10 cellular contexts compared by ENCODE assay signal in genomic region chr10:28991326-28991725, GRCh38.
A peak's percentile ranks its signal among the peaks of the same experiment; 100 is the strongest.
DNase-seq lines count a peak whose midpoint lies in the region; ATAC-seq, FAIRE-seq and TF ChIP-seq lines count a peak whose summit lies in the region.
"Had no signal": no experiment of that assay in that cellular context is flagged by ENCODE, and none has a peak within 500 bp of the region (broad histone marks: within the 10 kb centered on the region; RNA-seq: fewer than 3 reads in every experiment).

No MANE protein-coding gene starts in this region.

- no peak overlapping the region for H3K9ac ChIP-seq in H1 (replicated peaks in 1 of 4; ENCODE audit: extremely low read depth in 1 of 4, low read depth in 3 of 4, low read length in 3 of 4)

- no peaks in the 10 kb centered on the region for H4K20me1 ChIP-seq in H1 (replicated peaks in 1 of 2; ENCODE audit: control insufficient read depth in 1 of 2, insufficient read depth in 2 of 2, low read length in 2 of 2)
- no peaks in the 10 kb centered on the region for H4K20me1 ChIP-seq in OCI-LY7 (ENCODE audit: insufficient read depth, low read length)

- 90% methylated on average over 6 of the region's 6 CpGs; no CpG with 5 or more reads in 1 of the 2 experiments for WGBS in H1 (ENCODE audit: extremely low coverage in 1 of 2, insufficient coverage in 1 of 2, insufficient read length in 1 of 2, insufficient replicate concordance in 2 of 2, low coverage in 1 of 2, low lambda C conversion rate in 2 of 2, missing lambda C conversion rate in 1 of 2), 2 experiments
- 90 to 97% (median 93%) methylated on average over 5 to 6 of the region's 6 CpGs for WGBS in adrenal gland, 4 donors

- POLR2A ChIA-PET in H1 (lab: Charles Lee; ENCODE audit: partially characterized antibody) = interaction anchor here (0.7 to 1.3 kb wide), 2 partner anchors 269 to 314 kb away, joined by 3 to 7 read pairs; partner anchors contain the start of gene BAMBI
- POLR2A ChIA-PET in OCI-LY7 (lab: Charles Lee) = no interaction called here

- H4K8ac ChIP-seq in H1 (ENCODE audit: extremely low read depth, insufficient read depth, low read length) = no peak overlapping the region

- no peak overlapping the region for H3K4me2 ChIP-seq in H1 (ENCODE audit: insufficient read depth in 1 of 2, low read depth in 2 of 2, low read length in 2 of 2)
- H3K4me2 ChIP-seq in OCI-LY7 (ENCODE audit: low read length) = no peak overlapping the region

- H3K36me3 ChIP-seq in MG63 (no peaks in the 10 kb centered on the region), H1 (ENCODE audit: control insufficient read depth in 2 of 4, insufficient read depth in 4 of 4, low read length in 3 of 4) (no peaks in the 10 kb centered on the region), OCI-LY7 (ENCODE audit: insufficient read depth, low read length) (no peaks in the 10 kb centered on the region), adrenal gland (replicated peaks in 1 of 2) (no peaks in the 10 kb centered on the region)

- H3K23me2 ChIP-seq in H1 (ENCODE audit: low read depth, low read length) = no peaks in the 10 kb centered on the region

- H4K5ac ChIP-seq in H1 (ENCODE audit: insufficient read length, low read depth, low read length) = no peak overlapping the region

- H4K91ac ChIP-seq in H1 (replicated peaks; ENCODE audit: insufficient read length, low read length) = peak overlapping the region; percentile 34

- no peaks in the 10 kb centered on the region for H3K9me3 ChIP-seq in MG63
- H3K9me3 ChIP-seq in H1 (ENCODE audit: insufficient read depth in 2 of 2, low read depth in 1 of 2, low read length in 1 of 2) = no peaks in the 10 kb centered on the region
- no peaks in the 10 kb centered on the region for H3K9me3 ChIP-seq in OCI-LY7 (ENCODE audit: low read length)
- H3K9me3 ChIP-seq in adrenal gland (replicated peaks in 1 of 3) = no peaks in the 10 kb centered on the region

- TF ChIP-seq CTCF in C4-2B (conservative IDR thresholded peaks at IDR 0.05) = no peak
- TF ChIP-seq CTCF in H1 (IDR thresholded peaks at IDR 0.05; ENCODE audit: control extremely low read depth in 1 of 3, insufficient read depth in 1 of 3, low read depth in 1 of 3, low read length in 3 of 3) = no peak
- no peak for TF ChIP-seq CTCF in OCI-LY7 (conservative IDR thresholded peaks at IDR 0.05; ENCODE audit: low read length)
- no peak for TF ChIP-seq CTCF in adrenal gland (IDR thresholded peaks at IDR 0.05)

- no peaks in the 10 kb centered on the region for H3K27me3 ChIP-seq in MG63
- no peaks in the 10 kb centered on the region for H3K27me3 ChIP-seq in H1 (replicated peaks in 1 of 4; ENCODE audit: control insufficient read depth in 3 of 4, extremely low read depth in 1 of 4, insufficient read depth in 3 of 4, low read length in 3 of 4)
- H3K27me3 ChIP-seq in adrenal gland = no peaks in the 10 kb centered on the region

- H3K4me1 ChIP-seq in H1 (replicated peaks in 1 of 4; ENCODE audit: control insufficient read depth in 3 of 4, insufficient read depth in 4 of 4, low read length in 3 of 4) = no peaks in the 10 kb centered on the region
- H3K4me1 ChIP-seq in OCI-LY7 (ENCODE audit: insufficient read depth, low read length, poor library complexity, severe bottlenecking) = no peaks in the 10 kb centered on the region
- no peaks in the 10 kb centered on the region for H3K4me1 ChIP-seq in adrenal gland (replicated peaks in 1 of 2)

- DNase-seq in MG63 = peak; percentile 85
- peak in 1 of 2 experiments; percentile 15 for DNase-seq in H1 (ENCODE audit: low read depth in 1 of 2, low spot score in 2 of 2)
- no peak for DNase-seq in left lobe of liver (ENCODE audit: low spot score)
- no peak for DNase-seq in caudate nucleus (lab: John Stamatoyannopoulos, UW)
- no peak for DNase-seq in OCI-LY7 (ENCODE audit: low spot score)
- DNase-seq in adrenal gland = no peak

- no peak overlapping the region for H3K56ac ChIP-seq in H1 (replicated peaks; ENCODE audit: insufficient read length, low read depth, low read length)

- no peak overlapping the region for H2BK12ac ChIP-seq in H1 (ENCODE audit: low read depth, low read length)

- no peaks in the 10 kb centered on the region for H3K79me2 ChIP-seq in H1 (ENCODE audit: control insufficient read depth in 1 of 2, insufficient read depth in 2 of 2, low read length in 2 of 2)
- H3K79me2 ChIP-seq in OCI-LY7 (ENCODE audit: insufficient read depth, low read depth, low read length) = no peaks in the 10 kb centered on the region

- FAIRE-seq in H1 (lab: Jason Lieb, UNC) = no peak

- no peak for TF ChIP-seq EP300 in H1 (IDR thresholded peaks at IDR 0.05; ENCODE audit: borderline replicate concordance in 1 of 2, low read depth in 2 of 2, low read length in 2 of 2)

- no peak overlapping the region for H3K18ac ChIP-seq in H1 (ENCODE audit: extremely low read depth, low read length)

- no peak overlapping the region for H2BK5ac ChIP-seq in H1 (ENCODE audit: low read depth, low read length)

- H3K27ac ChIP-seq in C4-2B = peak overlapping the region; percentile 14; the same call in 1 of the 2 replicates
- H3K27ac ChIP-seq in H1 (ENCODE audit: low read depth, low read length) = no peak overlapping the region
- no peak overlapping the region for H3K27ac ChIP-seq in caudate nucleus (ENCODE audit: low read depth, low read length)
- no peak overlapping the region for H3K27ac ChIP-seq in OCI-LY7 (ENCODE audit: low read depth, low read length, poor library complexity, severe bottlenecking)
- H3K27ac ChIP-seq in adrenal gland = no peak overlapping the region
- H3K27ac ChIP-seq: skin epidermis had no signal

- H3K4ac ChIP-seq in H1 (replicated peaks; ENCODE audit: insufficient read length, low read depth, low read length) = no peak overlapping the region

- H2AK5ac ChIP-seq in H1 (ENCODE audit: low read depth, low read length) = no peak overlapping the region

- no peaks in the 10 kb centered on the region for H3K79me1 ChIP-seq in H1 (ENCODE audit: low read depth, low read length)

- no peak overlapping the region for H3K14ac ChIP-seq in H1 (ENCODE audit: insufficient read length)

- CTCF ChIA-PET in H1 (lab: Charles Lee; ENCODE audit: partially characterized antibody) (interaction anchor here (0.6 to 4.3 kb wide), 51 partner anchors 8 to 1515 kb away, joined by 3 to 73 read pairs (median 4); no protein-coding TSS in a partner anchor), OCI-LY7 (lab: Charles Lee; ENCODE audit: unreplicated experiment) (interaction anchor here (0.9 kb wide), 1 partner anchor 327 kb away, joined by 3 read pairs; no protein-coding TSS in a partner anchor)

- TF ChIP-seq RAD21 in H1 (IDR thresholded peaks at IDR 0.05 in 1 of 2, conservative IDR thresholded peaks at IDR 0.05 in 1 of 2; ENCODE audit: low read depth in 2 of 2, low read length in 2 of 2) = no peak

- H3K23ac ChIP-seq in H1 (ENCODE audit: insufficient read length) = no peak overlapping the region

- no peak overlapping the region for H2AFZ ChIP-seq in H1 (ENCODE audit: low read length)
- H2AFZ ChIP-seq in OCI-LY7 (ENCODE audit: low read length) = no peak overlapping the region

- no peak overlapping the region for H2BK120ac ChIP-seq in H1 (replicated peaks; ENCODE audit: low read depth, low read length)

- no peaks in the 10 kb centered on the region for H3K9me2 ChIP-seq in OCI-LY7 (ENCODE audit: insufficient read depth, low read length)

- H2BK15ac ChIP-seq in H1 (ENCODE audit: low read length) = no peak overlapping the region

- no TSS peak for BruUV-seq in OCI-LY7 (replicated peaks; lab: Mats Ljungman, UMichigan)

- TF ChIP-seq POLR2A in H1 (IDR thresholded peaks at IDR 0.05; ENCODE audit: control extremely low read depth in 1 of 2, low read depth in 2 of 2, low read length in 2 of 2) (no peak), adrenal gland (IDR thresholded peaks at IDR 0.05) (no peak)

- intact Hi-C loops in OCI-LY7 (cut with micrococcal nuclease; ENCODE audit: unreplicated experiment) = loop anchor here (1.0 kb wide), 1 partner anchor 327 kb away; no protein-coding TSS in a partner anchor
- intact Hi-C loops in adrenal gland (cut with DNase I) = loop anchor here in 1 of 2 donors (5.0 kb wide), 1 partner anchor 324 kb away; no protein-coding TSS in a partner anchor

- H2BK20ac ChIP-seq in H1 (ENCODE audit: low read length) = no peak overlapping the region

- H3K4me3 ChIP-seq in MG63 = no peak overlapping the region
- no peak overlapping the region for H3K4me3 ChIP-seq in H1 (ENCODE audit: extremely low read depth in 1 of 4, insufficient read depth in 2 of 4, low read depth in 3 of 4, low read length in 4 of 4)
- no peak overlapping the region for H3K4me3 ChIP-seq in OCI-LY7 (ENCODE audit: low read depth, low read length, poor library complexity, severe bottlenecking)
- no peak overlapping the region for H3K4me3 ChIP-seq in adrenal gland
- H3K4me3 ChIP-seq: skin epidermis had no signal

- ATAC-seq in left lobe of liver (peak; percentile 12), HG03135 (IDR thresholded peaks at IDR 0.05; ENCODE audit: unreplicated experiment) (no peak)
- ATAC-seq: activated CD4-positive, CD25-positive, alpha-beta regulatory T cell treated with anti-CD3 and anti-CD28 coated beads, Interleukin-2, amount 50 U/mL, for 24 hours had no signal

TF ChIP-seq in H1, 55 proteins besides CTCF, POLR2A, EP300 and RAD21 (continues in another document):
- TF ChIP-seq SIX5 (IDR thresholded peaks at IDR 0.05; ENCODE audit: low read depth, low read length) (no peak), CHD2 (IDR thresholded peaks at IDR 0.05; ENCODE audit: low read length) (no peak), NRF1 (IDR thresholded peaks at IDR 0.05; ENCODE audit: low read depth, low read length) (no peak), USF2 (IDR thresholded peaks at IDR 0.05; ENCODE audit: low read length) (no peak), FOSL1 (IDR thresholded peaks at IDR 0.05; ENCODE audit: insufficient read depth, low read depth, low read length) (no peak), BCL11A (IDR thresholded peaks at IDR 0.05; ENCODE audit: low read depth in 2 of 2, low read length in 2 of 2) (no peak), MAFK (IDR thresholded peaks at IDR 0.05; ENCODE audit: low read depth, low read length) (no peak), SAP30 (IDR thresholded peaks at IDR 0.05; ENCODE audit: insufficient read depth, insufficient replicate concordance, low read length) (no peak), CBX8 (IDR thresholded peaks at IDR 0.05; ENCODE audit: borderline replicate concordance, low read depth, low read length) (no peak), BRCA1 (IDR thresholded peaks at IDR 0.05; ENCODE audit: low read depth, low read length) (no peak)
